Comparison of ENCODE assay signal across 9 cellular contexts in the genomic region with DNA sequence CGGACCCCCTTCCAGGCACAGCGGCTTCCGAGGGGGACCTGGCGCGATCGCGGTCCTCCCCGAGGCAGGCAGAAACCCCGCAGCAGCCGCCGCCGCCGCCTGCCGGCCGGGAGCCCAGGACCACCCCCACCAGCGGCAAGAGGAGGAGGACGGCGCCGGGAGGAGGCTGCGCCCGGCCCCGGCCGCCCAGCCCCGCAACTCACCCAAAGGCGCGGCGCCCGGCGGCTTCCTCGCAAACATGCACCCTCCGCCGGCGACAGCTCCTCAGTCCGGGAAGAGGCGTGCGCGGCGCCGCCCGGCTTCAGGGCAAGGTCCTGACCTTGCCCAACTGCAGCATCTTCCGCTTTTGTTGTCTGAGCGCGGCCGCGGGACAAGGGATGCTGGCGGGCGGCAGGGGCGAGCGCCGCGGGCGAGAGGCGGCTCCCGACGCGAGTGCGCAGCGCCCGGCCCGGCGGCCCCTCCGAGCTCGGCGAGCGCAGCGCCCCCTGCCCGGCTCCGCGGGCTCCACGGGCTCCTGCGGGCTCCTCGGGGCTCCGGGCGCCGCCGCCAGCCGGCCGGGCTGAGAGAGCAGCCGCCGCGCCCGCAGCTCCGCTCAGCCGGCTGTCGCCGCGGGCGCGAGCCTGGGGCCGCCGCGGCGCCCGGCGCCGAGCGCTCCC. TPM values are rescaled to one million over a fixed set of nuclear protein-coding genes. Genes with fewer than 3 reads are reported as not detected.
DNase-seq lines count a peak whose midpoint lies in the region; ATAC-seq, FAIRE-seq and TF ChIP-seq lines count a peak whose summit lies in the region.
"Had no signal": no experiment of that assay in that cellular context is flagged by ENCODE, and none has a peak within 500 bp of the region (broad histone marks: within the 10 kb centered on the region; RNA-seq: fewer than 3 reads in every experiment).

No MANE protein-coding gene starts in this region.

- H3K9me3 ChIP-seq in breast epithelium = no peaks in the 10 kb centered on the region
- no peaks in the 10 kb centered on the region for H3K9me3 ChIP-seq in HepG2 (ENCODE audit: low read length)

- no peaks in the 10 kb centered on the region for H3K27me3 ChIP-seq in KMS-11 (ENCODE audit: insufficient read depth, low read depth)
- H3K27me3 ChIP-seq in breast epithelium = peaks cover 0 to 38% of the 10 kb centered on the region in 2 donors
- peaks cover 4 to 35% of the 10 kb centered on the region in 2 experiments for H3K27me3 ChIP-seq in HepG2 (ENCODE audit: control insufficient read depth in 1 of 2, insufficient read depth in 2 of 2, low read length in 2 of 2)
- H3K27me3 ChIP-seq: BLaER1 treated with 17β-estradiol and CSF1 and Interleukin-3, amounts not matched to agents 10 nM and 100 nM had no signal

- H3K4me3 ChIP-seq in KMS-11 (IDR thresholded peaks at IDR 0.05; ENCODE audit: insufficient read depth, low read depth, low read length) = no peak overlapping the region
- H3K4me3 ChIP-seq in breast epithelium = peak overlapping the region in 2 of 3 donors; percentile 51 to 70
- H3K4me3 ChIP-seq in HepG2 (replicated peaks in 1 of 3; ENCODE audit: insufficient read depth in 1 of 3, low read depth in 2 of 3, low read length in 3 of 3) = peak overlapping the region in 2 of 3 experiments; percentile 23; a peak in 3 of 6 replicates
- H3K4me3 ChIP-seq: BLaER1 treated with 17β-estradiol and CSF1 and Interleukin-3, amounts not matched to agents 10 nM and 100 nM had no signal

- peak; percentile 98 for ATAC-seq in HepG2

- no peaks in the 10 kb centered on the region for H4K20me1 ChIP-seq in KMS-11 (ENCODE audit: insufficient read depth)
- no peaks in the 10 kb centered on the region for H4K20me1 ChIP-seq in HepG2 (ENCODE audit: insufficient read depth, low read length)
- H4K20me1 ChIP-seq: BLaER1 treated with 17β-estradiol and CSF1 and Interleukin-3, amounts not matched to agents 10 nM and 100 nM had no signal

- H2AFZ ChIP-seq in KMS-11 (ENCODE audit: low read depth) = peak overlapping the region; percentile 76
- H2AFZ ChIP-seq in HepG2 (ENCODE audit: low read length) = no peak overlapping the region

- H3K4me1 ChIP-seq in KMS-11 (ENCODE audit: low read depth, poor library complexity, severe bottlenecking) (no peaks in the 10 kb centered on the region), breast epithelium (peaks cover 0 to 4% of the 10 kb centered on the region in 2 donors), HepG2 (ENCODE audit: insufficient read depth, low read length) (no peaks in the 10 kb centered on the region)
- H3K4me1 ChIP-seq: BLaER1 treated with 17β-estradiol and CSF1 and Interleukin-3, amounts not matched to agents 10 nM and 100 nM had no signal

- peak overlapping the region; percentile 6; the same call in 1 of the 2 replicates for H3K9ac ChIP-seq in KMS-11
- no peak overlapping the region for H3K9ac ChIP-seq in HepG2 (ENCODE audit: insufficient read depth, low read depth, low read length)
- H3K9ac ChIP-seq: BLaER1 treated with 17β-estradiol and CSF1 and Interleukin-3, amounts not matched to agents 10 nM and 100 nM had no signal

- 68% methylated on average over 10 of the region's 97 CpGs for WGBS in HepG2 (ENCODE audit: low lambda C conversion rate)

- no peak for TF ChIP-seq EP300 in HepG2 (IDR thresholded peaks at IDR 0.05; ENCODE audit: low read depth in 2 of 2, low read length in 2 of 2)
- no peak for TF ChIP-seq EP300 in HepG2 (CRISPR knock-in tag; IDR thresholded peaks at IDR 0.05; ENCODE audit: borderline replicate concordance)

- CTCF ChIA-PET in HepG2 (lab: Yijun Ruan, JAX; ENCODE audit: low intra/inter-chr PET ratio, low total read pairs) = no interaction called here

- FAIRE-seq in HepG2 (lab: Jason Lieb, UNC) = no peak
- FAIRE-seq in urothelium cell line (lab: Jason Lieb, UNC) = no peak

- TF ChIP-seq RAD21 in HepG2 (CRISPR knock-in tag; IDR thresholded peaks at IDR 0.05) = no peak

- no peak overlapping the region for H3K27ac ChIP-seq in KMS-11
- H3K27ac ChIP-seq in breast epithelium = peak overlapping the region in 1 of 2 donors; percentile 32
- H3K27ac ChIP-seq in HepG2 (ENCODE audit: extremely low read length, insufficient read depth, low read length) = no peak overlapping the region
- H3K27ac ChIP-seq: BLaER1 treated with 17β-estradiol and CSF1 and Interleukin-3, amounts not matched to agents 10 nM and 100 nM had no signal

- no TSS peak for BruUV-seq in HepG2 (replicated peaks; lab: Mats Ljungman, UMichigan)

- POLR2A ChIA-PET in HepG2 (lab: Yijun Ruan, JAX) = no interaction called here

- no peaks in the 10 kb centered on the region for H3K79me2 ChIP-seq in KMS-11 (ENCODE audit: insufficient read depth, low read depth)
- H3K79me2 ChIP-seq in HepG2 (ENCODE audit: insufficient read depth, low read length) = no peaks in the 10 kb centered on the region

- in situ Hi-C loops in HepG2 (cut with HindIII; ENCODE audit: extremely low pct_ligation_motif_present, low pct_unique_long_range_greater_than_20kb) = no loop called here

- no peaks in the 10 kb centered on the region for H3K36me3 ChIP-seq in KMS-11 (ENCODE audit: insufficient read depth)
- H3K36me3 ChIP-seq in breast epithelium = no peaks in the 10 kb centered on the region
- no peaks in the 10 kb centered on the region for H3K36me3 ChIP-seq in HepG2 (replicated peaks in 1 of 2; ENCODE audit: control insufficient read depth in 1 of 2, insufficient read depth in 2 of 2, low read length in 2 of 2)
- H3K36me3 ChIP-seq: BLaER1 treated with 17β-estradiol and CSF1 and Interleukin-3, amounts not matched to agents 10 nM and 100 nM had no signal

- TF ChIP-seq CTCF in KMS-11 (conservative IDR thresholded peaks at IDR 0.05; ENCODE audit: low read depth, low read length) (no peak), breast epithelium (IDR thresholded peaks at IDR 0.05) (no peak), HepG2 (CRISPR knock-in tag; IDR thresholded peaks at IDR 0.05) (no peak)

- H3K4me2 ChIP-seq in KMS-11 (peak overlapping the region; percentile 76), HepG2 (ENCODE audit: low read depth, low read length) (0 out of 2 replicates have a peak overlapping the region, but pooled peaks have one; percentile 23)
- H3K4me2 ChIP-seq: BLaER1 treated with 17β-estradiol and CSF1 and Interleukin-3, amounts not matched to agents 10 nM and 100 nM had no signal

- intact Hi-C loops in breast epithelium (cut with DNase I; ENCODE audit: low total_unique reads) = no loop called here
- intact Hi-C loops in HepG2 (cut with micrococcal nuclease; ENCODE audit: unreplicated experiment) = no loop called here

- peak; percentile 69 to 83 for DNase-seq in NCI-H524 (lab: John Stamatoyannopoulos, UW)
- no peak for DNase-seq in NCI-H524 treated with DMSO at 0.1 percent for 48 hours (lab: John Stamatoyannopoulos, UW)
- no peak for DNase-seq in breast epithelium (ENCODE audit: low spot score in 2 of 2)
- DNase-seq in HepG2 (ENCODE audit: low spot score) = no peak
- DNase-seq in urothelium cell line (ENCODE audit: low spot score) = peak; percentile 83
- DNase-seq in T-helper 9 cell = no peak
- DNase-seq in OCI-M2 (lab: John Stamatoyannopoulos, UW; ENCODE audit: unreplicated experiment) = no peak

- TF ChIP-seq POLR2A in breast epithelium (IDR thresholded peaks at IDR 0.05) (no peak), HepG2 (IDR thresholded peaks at IDR 0.05; ENCODE audit: insufficient read depth in 1 of 2, low read depth in 2 of 2, low read length in 2 of 2) (no peak)

TF ChIP-seq in HepG2, 621 proteins besides CTCF, POLR2A, EP300 and RAD21:
- TF ChIP-seq FOXA3 (CRISPR knock-in tag; IDR thresholded peaks at IDR 0.05) (no peak), ZZZ3 (CRISPR knock-in tag; IDR thresholded peaks at IDR 0.05; ENCODE audit: borderline replicate concordance) (no peak), ZNF570 (CRISPR knock-in tag; IDR thresholded peaks at IDR 0.05; ENCODE audit: borderline replicate concordance) (no peak)
- TF ChIP-seq, protein P1, sequence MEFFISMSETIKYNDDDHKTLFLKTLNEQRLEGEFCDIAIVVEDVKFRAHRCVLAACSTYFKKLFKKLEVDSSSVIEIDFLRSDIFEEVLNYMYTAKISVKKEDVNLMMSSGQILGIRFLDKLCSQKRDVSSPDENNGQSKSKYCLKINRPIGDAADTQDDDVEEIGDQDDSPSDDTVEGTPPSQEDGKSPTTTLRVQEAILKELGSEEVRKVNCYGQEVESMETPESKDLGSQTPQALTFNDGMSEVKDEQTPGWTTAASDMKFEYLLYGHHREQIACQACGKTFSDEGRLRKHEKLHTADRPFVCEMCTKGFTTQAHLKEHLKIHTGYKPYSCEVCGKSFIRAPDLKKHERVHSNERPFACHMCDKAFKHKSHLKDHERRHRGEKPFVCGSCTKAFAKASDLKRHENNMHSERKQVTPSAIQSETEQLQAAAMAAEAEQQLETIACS (CRISPR knock-in tag; IDR thresholded peaks at IDR 0.05) = peak; percentile 20; the same call in 1 of the 2 replicates

RNA-seq across cellular contexts. Expression of gene CTNND2, which starts 0.5 kb away (rescaled TPM):
- 1 to 10 TPM in 2 of 3 donors, not detected in 1; 3.3 to 6.0 TPM for total RNA-seq in breast epithelium
- not detected in 2 replicates for total RNA-seq in HepG2 (2016; rRNA removed; fragmentation: Illumina TruSeq; extraction: Trizol)
- not detected in 2 replicates for total RNA-seq in HepG2 (2016; cell fraction: cytosol; rRNA removed; fragmentation: Illumina TruSeq; extraction: Trizol; ENCODE audit: low read depth)
- total RNA-seq in HepG2 (2016; cell fraction: insoluble cytoplasmic fraction; rRNA removed; fragmentation: Illumina TruSeq; extraction: Trizol) = not detected in 2 replicates
- total RNA-seq in HepG2 (2016; cell fraction: membrane; rRNA removed; fragmentation: Illumina TruSeq; extraction: Trizol) = not detected in 2 replicates
- not detected in 2 replicates for total RNA-seq in HepG2 (2016; cell fraction: nucleus; rRNA removed; fragmentation: Illumina TruSeq; extraction: Trizol)
- not detected in 2 replicates for polyA plus RNA-seq in HepG2 (2011; rRNA removed)
- not detected in 2 replicates for polyA plus RNA-seq in HepG2 (2011; cell fraction: cytosol; rRNA removed)
- not detected in 2 replicates for polyA plus RNA-seq in HepG2 (2011; cell fraction: nucleus; rRNA removed)
- not detected in 2 replicates for polyA plus RNA-seq in HepG2 (2012)
- not detected in 2 replicates for polyA plus RNA-seq in HepG2 (2016; cell fraction: cytosol; fragmentation: Illumina TruSeq; extraction: Trizol; ENCODE audit: low read depth)
- not detected in 2 replicates for polyA plus RNA-seq in HepG2 (2016; cell fraction: insoluble cytoplasmic fraction; fragmentation: Illumina TruSeq; extraction: Trizol; ENCODE audit: low read depth)
- polyA plus RNA-seq in HepG2 (2016; cell fraction: membrane; fragmentation: Illumina TruSeq; extraction: Trizol; ENCODE audit: low read depth) = not detected in 2 replicates
- not detected in 2 replicates for polyA plus RNA-seq in HepG2 (2016; cell fraction: nucleus; fragmentation: Illumina TruSeq; extraction: Trizol; ENCODE audit: insufficient read depth, low read depth)
- 0.10 TPM in 1 of 2 replicates, not detected in the other for polyA minus RNA-seq in HepG2 (2011; rRNA and poly(A)+ RNA removed; ENCODE audit: low replicate concordance)
- polyA minus RNA-seq in HepG2 (2011; cell fraction: cytosol; rRNA and poly(A)+ RNA removed) = not detected in 2 replicates
- not detected in 2 replicates for polyA minus RNA-seq in HepG2 (2011; cell fraction: nucleus; rRNA and poly(A)+ RNA removed)

Comparison
In these comparisons a context has a peak if more than half of its experiments do, and no peak if none do; other contexts are left out.
1. DNase-seq: peak in NCI-H524 (2 of 2) and urothelium cell line (single experiment); none in NCI-H524 treated with DMSO at 0.1 percent for 48 hours (single experiment), breast epithelium (0 of 2), HepG2 (single experiment), T-helper 9 cell (single experiment) and OCI-M2 (single experiment).